ENCODE assay signal across 11 cellular contexts in genomic region chr19:17242431-17243208, GRCh38. TPM values are rescaled to one million over a fixed set of nuclear protein-coding genes. Genes with fewer than 3 reads are reported as not detected.
DNase-seq lines count a peak whose midpoint lies in the region; ATAC-seq, FAIRE-seq and TF ChIP-seq lines count a peak whose summit lies in the region.
"Had no signal": no experiment of that assay in that cellular context is flagged by ENCODE, and none has a peak within 500 bp of the region (broad histone marks: within the 10 kb centered on the region; RNA-seq: fewer than 3 reads in every experiment).

No MANE protein-coding gene starts in this region.

- no peak for ATAC-seq in GM21423 (IDR thresholded peaks at IDR 0.05; ENCODE audit: unreplicated experiment)
- ATAC-seq: left lung had no signal

- peaks cover 40% of the 10 kb centered on the region for H4K20me1 ChIP-seq in PC-9 (ENCODE audit: insufficient read depth)

- TF ChIP-seq EP300 in esophagus muscularis mucosa (IDR thresholded peaks at IDR 0.05) = no peak

- H3K9me3 ChIP-seq in PC-9 (ENCODE audit: insufficient read depth, low read depth) = no peaks in the 10 kb centered on the region
- no peaks in the 10 kb centered on the region for H3K9me3 ChIP-seq in esophagus muscularis mucosa
- H3K9me3 ChIP-seq: left lung had no signal

- FAIRE-seq in RCC 7860 (lab: Jason Lieb, UNC) = no peak

- peaks cover 34% of the 10 kb centered on the region for H3F3A ChIP-seq in PC-9 (ENCODE audit: insufficient read depth, low read depth)

- peak overlapping the region; percentile 99 for H3K27ac Mint-ChIP-seq in progenitor cell of endocrine pancreas

- H3K79me2 ChIP-seq in PC-9 (ENCODE audit: low read depth) = peaks cover 81% of the 10 kb centered on the region

- DNase-seq in PC-9 (peak in 1 of 2 experiments; percentile 21), esophagus muscularis mucosa (ENCODE audit: extremely low spot score) (no peak), progenitor cell of endocrine pancreas (ENCODE audit: low spot score, unreplicated experiment) (no peak), RCC 7860 (ENCODE audit: low spot score) (no peak), NCI-H748 (lab: John Stamatoyannopoulos, UW; ENCODE audit: unreplicated experiment) (no peak)
- DNase-seq in stimulated activated CD4-positive, alpha-beta T cell treated with anti-CD3 and anti-CD28 coated beads, Interleukin-1b, Interleukin-23, amount 100 ng/mL, for 48 hours = no peak
- DNase-seq: dorsolateral prefrontal cortex, EL, left lung had no signal

- TF ChIP-seq POLR2A in esophagus muscularis mucosa (IDR thresholded peaks at IDR 0.05; ENCODE audit: low read depth) = no peak

- H3K27ac ChIP-seq in C4-2B (peak overlapping the region; percentile 98), PC-9 (0 out of 2 replicates have a peak overlapping the region, but pooled peaks have one; percentile 14), esophagus muscularis mucosa (replicated peaks in 1 of 4) (peak overlapping the region; percentile 82 to 90 (median 87))

- no TSS peak for BruUV-seq in PC-9 (replicated peaks; lab: Mats Ljungman, UMichigan)

- no CpG with 5 or more reads among the region's 8 CpGs for WGBS in esophagus muscularis mucosa

- H3K36me3 Mint-ChIP-seq in progenitor cell of endocrine pancreas (ENCODE audit: insufficient read depth) = peaks cover 11% of the 10 kb centered on the region

- H3K36me3 ChIP-seq in PC-9 (ENCODE audit: low read depth) (peaks cover 16% of the 10 kb centered on the region), esophagus muscularis mucosa (peaks cover 4 to 30% (median 25%) of the 10 kb centered on the region in 4 donors)

- H3K4me2 ChIP-seq in PC-9 = peak overlapping the region; percentile 89

- CTCF ChIA-PET in PC-9 (lab: Charles Lee) = interaction anchor here (0.8 kb wide), 1 partner anchor 22 kb away, joined by 9 read pairs; the partner anchor contains the start of gene USHBP1

- H3K4me3 ChIP-seq in PC-9 = peak overlapping the region; percentile 82
- peak overlapping the region in 3 of 4 donors; percentile 76 to 97 (median 92) for H3K4me3 ChIP-seq in esophagus muscularis mucosa

- H3K27me3 Mint-ChIP-seq in progenitor cell of endocrine pancreas = no peaks in the 10 kb centered on the region

- H3K4me3 Mint-ChIP-seq in progenitor cell of endocrine pancreas (ENCODE audit: low read depth) = peak overlapping the region; percentile 99

- POLR2A ChIA-PET in PC-9 (lab: Charles Lee; ENCODE audit: unreplicated experiment) = no interaction called here

- H3K4me1 Mint-ChIP-seq in progenitor cell of endocrine pancreas (ENCODE audit: low read depth) = peaks cover 53% of the 10 kb centered on the region

- no peaks in the 10 kb centered on the region for H3K27me3 ChIP-seq in PC-9 (ENCODE audit: insufficient read depth, low read depth)
- no peaks in the 10 kb centered on the region for H3K27me3 ChIP-seq in esophagus muscularis mucosa
- H3K27me3 ChIP-seq: dorsolateral prefrontal cortex had no signal

- no peak for TF ChIP-seq CTCF in C4-2B (conservative IDR thresholded peaks at IDR 0.05)
- TF ChIP-seq CTCF in PC-9 (conservative IDR thresholded peaks at IDR 0.05) = no peak
- no peak for TF ChIP-seq CTCF in esophagus muscularis mucosa (IDR thresholded peaks at IDR 0.05)
- TF ChIP-seq CTCF in progenitor cell of endocrine pancreas (IDR thresholded peaks at IDR 0.05; ENCODE audit: unreplicated experiment) = no peak

- H2AFZ ChIP-seq in PC-9 = no peak overlapping the region

- H3K9me3 Mint-ChIP-seq in progenitor cell of endocrine pancreas (ENCODE audit: low read depth) = no peaks in the 10 kb centered on the region

- H3K9me2 ChIP-seq in PC-9 (ENCODE audit: insufficient read depth) = no peaks in the 10 kb centered on the region

- intact Hi-C loops in PC-9 (cut with micrococcal nuclease; ENCODE audit: unreplicated experiment) = no loop called here
- intact Hi-C loops in esophagus muscularis mucosa (cut with DNase I) = no loop called here

- H3K4me1 ChIP-seq in PC-9 (replicated peaks; ENCODE audit: insufficient read depth) (peaks cover 50% of the 10 kb centered on the region), esophagus muscularis mucosa (peaks cover 37 to 71% (median 51%) of the 10 kb centered on the region in 4 donors)

RNA-seq across cellular contexts. Expression of gene NR2F6, which starts 3.1 kb away (rescaled TPM):
- 90.8 and 112 TPM in 2 replicates for total RNA-seq in PC-9 (2021)
- total RNA-seq in esophagus muscularis mucosa = 10 to 100 TPM; 38.6 to 88.0 (median 61.2) TPM
- total RNA-seq in progenitor cell of endocrine pancreas = 134 and 150 TPM in 2 replicates

RNA-seq across cellular contexts. Expression of gene OCEL1, which starts 16.6 kb away (rescaled TPM):
- total RNA-seq in PC-9 (2021) (30.6 and 34.5 TPM in 2 replicates), esophagus muscularis mucosa (10 to 100 TPM in 1 of 4 donors, 1 to 10 TPM in 3; 6.3 to 18.8 (median 7.8) TPM), progenitor cell of endocrine pancreas (20.1 and 21.8 TPM in 2 replicates)

RNA-seq across cellular contexts. Expression of gene USHBP1, which starts 21.9 kb away (rescaled TPM):
- not detected in 2 replicates for total RNA-seq in PC-9 (2021)
- total RNA-seq in esophagus muscularis mucosa = 10 to 100 TPM in 1 of 4 donors, 1 to 10 TPM in 3; 2.2 to 12.0 (median 6.3) TPM
- total RNA-seq in progenitor cell of endocrine pancreas = 0.38 and 0.51 TPM in 2 replicates

RNA-seq across cellular contexts. Expression of gene BABAM1, which starts 24.6 kb away (rescaled TPM):
- total RNA-seq in PC-9 (2021) = 127 and 152 TPM in 2 replicates
- total RNA-seq in esophagus muscularis mucosa = 10 to 100 TPM; 72.2 to 92.3 (median 82.5) TPM
- total RNA-seq in progenitor cell of endocrine pancreas = 93.4 and 113 TPM in 2 replicates

RNA-seq across cellular contexts. Expression of gene USE1, which starts 27.5 kb away (rescaled TPM):
- total RNA-seq in PC-9 (2021) (19.8 and 22.5 TPM in 2 replicates), esophagus muscularis mucosa (10 to 100 TPM; 20.7 to 26.2 (median 21.3) TPM), progenitor cell of endocrine pancreas (23.6 and 27.2 TPM in 2 replicates)

Comparison
In these comparisons a context has a peak if more than half of its experiments do, and no peak if none do; other contexts are left out.
1. H3K27ac ChIP-seq: peak in every context shown above with its lines; median percentile 98 in C4-2B; 87 in esophagus muscularis mucosa; 14 in PC-9.